1 cellular context compared by ENCODE assay signal in the genomic region with DNA sequence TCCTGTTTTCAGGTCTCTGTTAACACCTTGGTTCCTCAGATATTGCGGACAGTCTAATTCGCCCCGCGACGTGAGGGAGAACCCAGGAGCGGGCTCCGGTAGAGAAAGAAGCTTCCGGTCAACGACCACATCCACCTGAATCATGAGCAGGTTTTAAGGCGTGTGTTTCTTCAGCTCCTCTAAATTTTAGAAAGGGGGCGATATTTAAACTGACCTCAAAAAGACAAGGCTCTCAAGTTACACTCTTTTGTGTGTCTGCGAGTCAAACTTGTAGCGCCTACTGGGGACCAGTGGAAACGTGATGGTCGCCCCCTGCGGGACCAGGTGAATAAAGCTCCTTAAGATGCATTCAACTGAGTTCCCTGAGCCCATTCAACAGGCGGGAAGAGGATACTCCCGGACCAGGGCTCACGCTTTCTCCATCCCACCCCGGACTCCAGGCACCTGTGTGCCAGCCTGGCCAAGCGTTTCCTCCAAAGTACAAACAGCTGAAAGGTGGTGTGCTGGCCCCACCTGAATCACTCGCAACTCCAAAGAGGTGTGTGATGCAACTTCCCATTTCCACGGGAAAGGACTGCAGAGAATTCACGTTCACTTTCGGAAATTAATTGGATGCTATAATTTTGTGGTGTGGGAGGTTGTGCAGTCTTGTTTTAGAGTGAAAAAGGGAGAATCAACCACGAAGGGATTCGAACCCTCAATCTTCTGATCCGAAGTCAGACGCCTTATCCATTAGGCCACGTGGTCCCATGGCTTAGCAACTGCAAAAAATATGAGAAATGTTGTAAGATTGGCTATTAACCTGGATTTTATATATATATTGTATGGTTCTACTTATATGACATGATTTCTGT.
TF ChIP-seq lines count a peak whose summit lies in the region.

No MANE protein-coding gene starts in this region.

TF ChIP-seq in HepG2, 621 proteins besides CTCF, POLR2A, EP300 and RAD21 (continued from another document and continues in another):
- TF ChIP-seq ZNF101 (CRISPR knock-in tag; IDR thresholded peaks at IDR 0.05; ENCODE audit: borderline replicate concordance, low read depth): no peak
- no peak for TF ChIP-seq ZNF20 (CRISPR knock-in tag; IDR thresholded peaks at IDR 0.05)
- peak; percentile 60 for TF ChIP-seq STAG1 (CRISPR knock-in tag; IDR thresholded peaks at IDR 0.05)
- TF ChIP-seq, protein P1, sequence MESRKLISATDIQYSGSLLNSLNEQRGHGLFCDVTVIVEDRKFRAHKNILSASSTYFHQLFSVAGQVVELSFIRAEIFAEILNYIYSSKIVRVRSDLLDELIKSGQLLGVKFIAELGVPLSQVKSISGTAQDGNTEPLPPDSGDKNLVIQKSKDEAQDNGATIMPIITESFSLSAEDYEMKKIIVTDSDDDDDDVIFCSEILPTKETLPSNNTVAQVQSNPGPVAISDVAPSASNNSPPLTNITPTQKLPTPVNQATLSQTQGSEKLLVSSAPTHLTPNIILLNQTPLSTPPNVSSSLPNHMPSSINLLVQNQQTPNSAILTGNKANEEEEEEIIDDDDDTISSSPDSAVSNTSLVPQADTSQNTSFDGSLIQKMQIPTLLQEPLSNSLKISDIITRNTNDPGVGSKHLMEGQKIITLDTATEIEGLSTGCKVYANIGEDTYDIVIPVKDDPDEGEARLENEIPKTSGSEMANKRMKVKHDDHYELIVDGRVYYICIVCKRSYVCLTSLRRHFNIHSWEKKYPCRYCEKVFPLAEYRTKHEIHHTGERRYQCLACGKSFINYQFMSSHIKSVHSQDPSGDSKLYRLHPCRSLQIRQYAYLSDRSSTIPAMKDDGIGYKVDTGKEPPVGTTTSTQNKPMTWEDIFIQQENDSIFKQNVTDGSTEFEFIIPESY (CRISPR knock-in tag; IDR thresholded peaks at IDR 0.05): peak; percentile 73; the same call in 1 of the 2 replicates
- TF ChIP-seq ZSCAN9 (CRISPR knock-in tag; IDR thresholded peaks at IDR 0.05; ENCODE audit: borderline replicate concordance): peak; percentile 17; the same call in 1 of the 2 replicates
- TF ChIP-seq ERF (CRISPR knock-in tag; IDR thresholded peaks at IDR 0.05): no peak
- peak; percentile 69; the same call in 1 of the 2 replicates for TF ChIP-seq ZNF788 (CRISPR knock-in tag; IDR thresholded peaks at IDR 0.05; ENCODE audit: borderline replicate concordance)
- TF ChIP-seq, protein P2, sequence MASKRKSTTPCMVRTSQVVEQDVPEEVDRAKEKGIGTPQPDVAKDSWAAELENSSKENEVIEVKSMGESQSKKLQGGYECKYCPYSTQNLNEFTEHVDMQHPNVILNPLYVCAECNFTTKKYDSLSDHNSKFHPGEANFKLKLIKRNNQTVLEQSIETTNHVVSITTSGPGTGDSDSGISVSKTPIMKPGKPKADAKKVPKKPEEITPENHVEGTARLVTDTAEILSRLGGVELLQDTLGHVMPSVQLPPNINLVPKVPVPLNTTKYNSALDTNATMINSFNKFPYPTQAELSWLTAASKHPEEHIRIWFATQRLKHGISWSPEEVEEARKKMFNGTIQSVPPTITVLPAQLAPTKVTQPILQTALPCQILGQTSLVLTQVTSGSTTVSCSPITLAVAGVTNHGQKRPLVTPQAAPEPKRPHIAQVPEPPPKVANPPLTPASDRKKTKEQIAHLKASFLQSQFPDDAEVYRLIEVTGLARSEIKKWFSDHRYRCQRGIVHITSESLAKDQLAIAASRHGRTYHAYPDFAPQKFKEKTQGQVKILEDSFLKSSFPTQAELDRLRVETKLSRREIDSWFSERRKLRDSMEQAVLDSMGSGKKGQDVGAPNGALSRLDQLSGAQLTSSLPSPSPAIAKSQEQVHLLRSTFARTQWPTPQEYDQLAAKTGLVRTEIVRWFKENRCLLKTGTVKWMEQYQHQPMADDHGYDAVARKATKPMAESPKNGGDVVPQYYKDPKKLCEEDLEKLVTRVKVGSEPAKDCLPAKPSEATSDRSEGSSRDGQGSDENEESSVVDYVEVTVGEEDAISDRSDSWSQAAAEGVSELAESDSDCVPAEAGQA (IDR thresholded peaks at IDR 0.05; ENCODE audit: low read depth): no peak
- TF ChIP-seq, protein P2 (CRISPR knock-in tag; IDR thresholded peaks at IDR 0.05; ENCODE audit: borderline replicate concordance): no peak
- TF ChIP-seq, protein P3, sequence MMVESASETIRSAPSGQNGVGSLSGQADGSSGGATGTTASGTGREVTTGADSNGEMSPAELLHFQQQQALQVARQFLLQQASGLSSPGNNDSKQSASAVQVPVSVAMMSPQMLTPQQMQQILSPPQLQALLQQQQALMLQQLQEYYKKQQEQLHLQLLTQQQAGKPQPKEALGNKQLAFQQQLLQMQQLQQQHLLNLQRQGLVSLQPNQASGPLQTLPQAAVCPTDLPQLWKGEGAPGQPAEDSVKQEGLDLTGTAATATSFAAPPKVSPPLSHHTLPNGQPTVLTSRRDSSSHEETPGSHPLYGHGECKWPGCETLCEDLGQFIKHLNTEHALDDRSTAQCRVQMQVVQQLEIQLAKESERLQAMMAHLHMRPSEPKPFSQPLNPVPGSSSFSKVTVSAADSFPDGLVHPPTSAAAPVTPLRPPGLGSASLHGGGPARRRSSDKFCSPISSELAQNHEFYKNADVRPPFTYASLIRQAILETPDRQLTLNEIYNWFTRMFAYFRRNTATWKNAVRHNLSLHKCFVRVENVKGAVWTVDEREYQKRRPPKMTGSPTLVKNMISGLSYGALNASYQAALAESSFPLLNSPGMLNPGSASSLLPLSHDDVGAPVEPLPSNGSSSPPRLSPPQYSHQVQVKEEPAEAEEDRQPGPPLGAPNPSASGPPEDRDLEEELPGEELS (CRISPR knock-in tag; IDR thresholded peaks at IDR 0.05): no peak
- TF ChIP-seq ZNF138 (CRISPR knock-in tag; IDR thresholded peaks at IDR 0.05; ENCODE audit: low read depth): 0 out of 2 replicates have a peak, but pooled peaks have one; percentile 58
- TF ChIP-seq, protein P4, sequence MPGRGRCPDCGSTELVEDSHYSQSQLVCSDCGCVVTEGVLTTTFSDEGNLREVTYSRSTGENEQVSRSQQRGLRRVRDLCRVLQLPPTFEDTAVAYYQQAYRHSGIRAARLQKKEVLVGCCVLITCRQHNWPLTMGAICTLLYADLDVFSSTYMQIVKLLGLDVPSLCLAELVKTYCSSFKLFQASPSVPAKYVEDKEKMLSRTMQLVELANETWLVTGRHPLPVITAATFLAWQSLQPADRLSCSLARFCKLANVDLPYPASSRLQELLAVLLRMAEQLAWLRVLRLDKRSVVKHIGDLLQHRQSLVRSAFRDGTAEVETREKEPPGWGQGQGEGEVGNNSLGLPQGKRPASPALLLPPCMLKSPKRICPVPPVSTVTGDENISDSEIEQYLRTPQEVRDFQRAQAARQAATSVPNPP (CRISPR knock-in tag; IDR thresholded peaks at IDR 0.05): no peak
- no peak for TF ChIP-seq ZNF740 (CRISPR knock-in tag; IDR thresholded peaks at IDR 0.05)
- TF ChIP-seq KDM2A (CRISPR knock-in tag; IDR thresholded peaks at IDR 0.05; ENCODE audit: borderline replicate concordance, low read depth): peak; percentile 40; the same call in 1 of the 2 replicates
- TF ChIP-seq U2AF2 (IDR thresholded peaks at IDR 0.05; ENCODE audit: low read depth, low read length): no peak
- peak; percentile 48; the same call in 1 of the 2 replicates for TF ChIP-seq KDM5A (IDR thresholded peaks at IDR 0.05; ENCODE audit: borderline replicate concordance, low read length)
- TF ChIP-seq GTF2F1 (IDR thresholded peaks at IDR 0.05; ENCODE audit: low read length): no peak
- TF ChIP-seq, protein P5, sequence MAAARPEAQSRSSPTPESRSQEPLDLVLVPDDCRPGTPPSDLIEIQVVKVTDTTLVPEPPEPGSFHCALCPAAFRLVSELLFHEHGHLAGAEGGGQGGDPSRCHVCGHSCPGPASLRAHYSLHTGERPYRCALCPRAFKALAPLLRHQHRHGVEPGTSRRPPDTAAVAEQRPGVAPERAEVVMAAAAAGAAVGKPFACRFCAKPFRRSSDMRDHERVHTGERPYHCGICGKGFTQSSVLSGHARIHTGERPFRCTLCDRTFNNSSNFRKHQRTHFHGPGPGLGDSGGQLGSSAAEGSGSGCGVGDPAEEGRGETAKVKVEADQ (CRISPR knock-in tag; IDR thresholded peaks at IDR 0.05; ENCODE audit: borderline replicate concordance): peak; percentile 89; the same call in 1 of the 2 replicates
- TF ChIP-seq ZNF547 (CRISPR knock-in tag; IDR thresholded peaks at IDR 0.05): peak; percentile 82; the same call in 1 of the 2 replicates
- TF ChIP-seq MXD1 (CRISPR knock-in tag; IDR thresholded peaks at IDR 0.05): no peak
- TF ChIP-seq SKI (IDR thresholded peaks at IDR 0.05; ENCODE audit: partially characterized antibody): no peak
- peak; percentile 33; the same call in 1 of the 2 replicates for TF ChIP-seq RAD51 (IDR thresholded peaks at IDR 0.05; ENCODE audit: borderline replicate concordance)
- TF ChIP-seq TEAD2 (CRISPR knock-in tag; IDR thresholded peaks at IDR 0.05): no peak
- no peak for TF ChIP-seq LBX2 (CRISPR knock-in tag; IDR thresholded peaks at IDR 0.05; ENCODE audit: borderline replicate concordance)
- TF ChIP-seq NFAT5 (CRISPR knock-in tag; IDR thresholded peaks at IDR 0.05): no peak
- TF ChIP-seq ZNF550 (CRISPR knock-in tag; IDR thresholded peaks at IDR 0.05; ENCODE audit: borderline replicate concordance): no peak
- TF ChIP-seq GATAD1 (CRISPR knock-in tag; IDR thresholded peaks at IDR 0.05): no peak
- TF ChIP-seq MXI1 (IDR thresholded peaks at IDR 0.05; ENCODE audit: borderline replicate concordance, low read depth, low read length): peak; percentile 57; the same call in 1 of the 3 replicates
- TF ChIP-seq ZBTB34 (CRISPR knock-in tag; IDR thresholded peaks at IDR 0.05): no peak
